Comparison of ENCODE assay signal across 16 cellular contexts in genomic region chr10:11538834-11539190, GRCh38.
DNase-seq lines count a peak whose midpoint lies in the region; ATAC-seq and TF ChIP-seq lines count a peak whose summit lies in the region.
"Had no signal": no experiment of that assay in that cellular context is flagged by ENCODE, and none has a peak within 500 bp of the region (broad histone marks: within the 10 kb centered on the region; RNA-seq: fewer than 3 reads in every experiment).

No MANE protein-coding gene starts in this region.

- H3K9me3 ChIP-seq in mammary epithelial cell (replicated peaks; ENCODE audit: insufficient read depth, low read length) (no peaks in the 10 kb centered on the region), OCI-LY1 (ENCODE audit: low read length) (no peaks in the 10 kb centered on the region), esophagus (ENCODE audit: control insufficient read depth in 2 of 2, insufficient read depth in 1 of 2, low read depth in 1 of 2, low read length in 1 of 2) (no peaks in the 10 kb centered on the region)
- H3K9me3 ChIP-seq: SJCRH30, uterus had no signal

- TF ChIP-seq CTCF in MCF 10A (IDR thresholded peaks at IDR 0.05; ENCODE audit: unreplicated experiment) = no peak
- TF ChIP-seq CTCF in mammary epithelial cell (conservative IDR thresholded peaks at IDR 0.05 in 1 of 2, IDR thresholded peaks at IDR 0.05 in 1 of 2; ENCODE audit: extremely low read depth in 1 of 2, insufficient read depth in 1 of 2, low read depth in 1 of 2, low read length in 2 of 2) = no peak
- TF ChIP-seq CTCF in OCI-LY1 (IDR thresholded peaks at IDR 0.05; ENCODE audit: low read length) = no peak
- no peak for TF ChIP-seq CTCF in type B pancreatic cell (conservative IDR thresholded peaks at IDR 0.05)

- in situ Hi-C loops in mammary epithelial cell (cut with MboI; ENCODE audit: low sequenced_read_pairs in 2 of 2) = no loop called here

- POLR2A ChIA-PET in MCF 10A (lab: Yijun Ruan, JAX) = interaction anchor here (0.7 to 1.8 kb wide), 5 partner anchors 13 to 71 kb away, joined by 3 to 7 read pairs (median 4); no protein-coding TSS in a partner anchor

- intact Hi-C loops in MCF 10A (cut with micrococcal nuclease) = no loop called here
- intact Hi-C loops in mammary epithelial cell (cut with micrococcal nuclease) = no loop called here

- no peak overlapping the region for H3K9ac ChIP-seq in mammary epithelial cell (ENCODE audit: insufficient read depth, low read length)
- H3K9ac ChIP-seq in OCI-LY1 (ENCODE audit: low read length) = no peak overlapping the region

- peaks cover 11% of the 10 kb centered on the region for H3K4me1 ChIP-seq in mammary epithelial cell (ENCODE audit: insufficient read depth, low read length)
- peaks cover 34% of the 10 kb centered on the region for H3K4me1 ChIP-seq in OCI-LY1 (ENCODE audit: insufficient read depth, low read length, severe bottlenecking)
- H3K4me1 ChIP-seq in esophagus (ENCODE audit: control insufficient read depth in 2 of 2, insufficient read depth in 2 of 2, low read length in 1 of 2) = no peaks in the 10 kb centered on the region
- H3K4me1 ChIP-seq: SJCRH30, uterus had no signal

- no peaks in the 10 kb centered on the region for H3K9me3 Mint-ChIP-seq in MCF 10A (ENCODE audit: unreplicated experiment)
- no peaks in the 10 kb centered on the region for H3K9me3 Mint-ChIP-seq in type B pancreatic cell
- H3K9me3 Mint-ChIP-seq: mesothelial cell of epicardium; stimulated activated naive CD8-positive, alpha-beta T cell treated with anti-CD3 and anti-CD28 coated beads, Interleukin-15, Interleukin-2, amounts not matched to agents 100 ng/mL and 50 ng/mL, for 24 hours had no signal

- TSS peak; percentile 35 for BruUV-seq in MCF 10A (replicated peaks; lab: Mats Ljungman, UMichigan)
- BruUV-seq in mammary epithelial cell (replicated peaks; lab: Mats Ljungman, UMichigan) = no TSS peak

- H3K4me1 Mint-ChIP-seq in MCF 10A (ENCODE audit: insufficient read depth, unreplicated experiment) = peaks cover 17% of the 10 kb centered on the region
- H3K4me1 Mint-ChIP-seq in type B pancreatic cell (ENCODE audit: unreplicated experiment) = peaks cover 26% of the 10 kb centered on the region

- whole genome bisulfite sequencing in mammary epithelial cell (ENCODE audit: low coverage, missing lambda C conversion rate) = 96% methylated on average over 7 of the region's 8 CpGs
- WGBS in esophagus, 2 donors = 92 to 94% methylated on average over 8 of the region's 8 CpGs

- H3K4me3 Mint-ChIP-seq in MCF 10A (ENCODE audit: unreplicated experiment) = no peak overlapping the region
- H3K4me3 Mint-ChIP-seq in type B pancreatic cell = no peak overlapping the region
- H3K4me3 Mint-ChIP-seq: mesothelial cell of epicardium; stimulated activated naive CD8-positive, alpha-beta T cell treated with anti-CD3 and anti-CD28 coated beads, Interleukin-15, Interleukin-2, amounts not matched to agents 100 ng/mL and 50 ng/mL, for 24 hours had no signal

- H2AFZ ChIP-seq in mammary epithelial cell (ENCODE audit: low read depth, low read length) (no peak overlapping the region), OCI-LY1 (ENCODE audit: low read length) (no peak overlapping the region)

- H3K4me2 ChIP-seq in mammary epithelial cell (ENCODE audit: insufficient read depth, low read depth, low read length) (no peak overlapping the region), OCI-LY1 (ENCODE audit: low read length) (no peak overlapping the region)

- H3K27me3 ChIP-seq in mammary epithelial cell (ENCODE audit: insufficient read depth, low read length) = no peaks in the 10 kb centered on the region
- H3K27me3 ChIP-seq in OCI-LY1 (ENCODE audit: insufficient read depth, low read length) = no peaks in the 10 kb centered on the region
- no peaks in the 10 kb centered on the region for H3K27me3 ChIP-seq in esophagus (ENCODE audit: control insufficient read depth in 1 of 2, insufficient read depth in 2 of 2, low read length in 2 of 2)
- H3K27me3 ChIP-seq: SJCRH30, uterus had no signal

- dilution Hi-C loops in mammary epithelial cell (cut with HindIII; ENCODE audit: low sequenced_read_pairs) = no loop called here

- no peak for DNase-seq in MCF 10A (ENCODE audit: unreplicated experiment)
- DNase-seq in mammary epithelial cell = no peak
- DNase-seq in type B pancreatic cell (ENCODE audit: extremely low spot score, unreplicated experiment) = no peak
- no peak for DNase-seq in inferior parietal cortex (ENCODE audit: extremely low spot score)
- no peak for DNase-seq in NCI-H1436 treated with DMSO at 0.1 percent for 48 hours (lab: John Stamatoyannopoulos, UW)
- DNase-seq: COR-L47; effector CD8-positive, alpha-beta T cell; KBM-7; NCI-H345; SJCRH30; uterus had no signal

- H3K4me3 ChIP-seq in mammary epithelial cell (replicated peaks in 1 of 3; ENCODE audit: insufficient read depth in 1 of 3, low read depth in 2 of 3, low read length in 3 of 3) (no peak overlapping the region), OCI-LY1 (ENCODE audit: low read depth, low read length, poor library complexity, severe bottlenecking) (no peak overlapping the region), esophagus (ENCODE audit: low read depth in 1 of 2, low read length in 2 of 2) (no peak overlapping the region)
- H3K4me3 ChIP-seq: SJCRH30, uterus had no signal

- no peak for ATAC-seq in GM18909 (IDR thresholded peaks at IDR 0.05; ENCODE audit: poor library complexity, unreplicated experiment)

- no peaks in the 10 kb centered on the region for H3K36me3 Mint-ChIP-seq in MCF 10A (ENCODE audit: insufficient read depth, unreplicated experiment)
- no peaks in the 10 kb centered on the region for H3K36me3 Mint-ChIP-seq in type B pancreatic cell
- H3K36me3 Mint-ChIP-seq: mesothelial cell of epicardium had no signal

- H3K79me2 ChIP-seq in mammary epithelial cell (ENCODE audit: insufficient read depth, low read length) = peaks cover 39% of the 10 kb centered on the region
- no peaks in the 10 kb centered on the region for H3K79me2 ChIP-seq in OCI-LY1 (ENCODE audit: insufficient read depth, low read length)

- no peaks in the 10 kb centered on the region for H4K20me1 ChIP-seq in mammary epithelial cell (ENCODE audit: insufficient read depth, low read length)
- H4K20me1 ChIP-seq in OCI-LY1 (ENCODE audit: insufficient read depth, low read length) = peaks cover 4% of the 10 kb centered on the region; the same call in 1 of the 2 replicates

- H3K36me3 ChIP-seq in mammary epithelial cell (ENCODE audit: insufficient read depth, low read length) (no peaks in the 10 kb centered on the region), OCI-LY1 (ENCODE audit: insufficient read depth, low read length) (no peaks in the 10 kb centered on the region), esophagus (ENCODE audit: control insufficient read depth in 2 of 2, insufficient read depth in 2 of 2, low read length in 1 of 2) (no peaks in the 10 kb centered on the region)
- H3K36me3 ChIP-seq: SJCRH30, uterus had no signal

- no peaks in the 10 kb centered on the region for H3K9me2 ChIP-seq in OCI-LY1 (ENCODE audit: low read depth, low read length)

- peak overlapping the region; percentile 82 for H3K27ac Mint-ChIP-seq in MCF 10A (ENCODE audit: low read depth, unreplicated experiment)
- peak overlapping the region; percentile 1 for H3K27ac Mint-ChIP-seq in type B pancreatic cell
- H3K27ac Mint-ChIP-seq: mesothelial cell of epicardium; stimulated activated naive CD8-positive, alpha-beta T cell treated with anti-CD3 and anti-CD28 coated beads, Interleukin-15, Interleukin-2, amounts not matched to agents 100 ng/mL and 50 ng/mL, for 24 hours had no signal

- H3K27ac ChIP-seq in mammary epithelial cell (ENCODE audit: insufficient read depth, low read depth, low read length) = no peak overlapping the region
- H3K27ac ChIP-seq in OCI-LY1 (ENCODE audit: low read depth, low read length, poor library complexity, severe bottlenecking) = peak overlapping the region; percentile 2
- H3K27ac ChIP-seq in esophagus (ENCODE audit: low read depth in 2 of 2, low read length in 1 of 2) = peak overlapping the region; percentile 15 to 79
- H3K27ac ChIP-seq: SJCRH30, uterus had no signal

- H3K27me3 Mint-ChIP-seq in MCF 10A (ENCODE audit: insufficient read depth, unreplicated experiment) = no peaks in the 10 kb centered on the region
- no peaks in the 10 kb centered on the region for H3K27me3 Mint-ChIP-seq in type B pancreatic cell
- H3K27me3 Mint-ChIP-seq: stimulated activated naive CD8-positive, alpha-beta T cell treated with anti-CD3 and anti-CD28 coated beads, Interleukin-15, Interleukin-2, amounts not matched to agents 100 ng/mL and 50 ng/mL, for 24 hours had no signal

- CTCF ChIA-PET in MCF 10A (lab: Yijun Ruan, JAX) (interaction anchor here (1.2 to 1.7 kb wide), 2 partner anchors 23 to 218 kb away, joined by 3 to 5 read pairs; no protein-coding TSS in a partner anchor), mammary epithelial cell (lab: Charles Lee; ENCODE audit: low non-redundant PET) (interaction anchor here (0.6 kb wide), 1 partner anchor 218 kb away, joined by 5 read pairs; no protein-coding TSS in a partner anchor)

- no peaks in the 10 kb centered on the region for H3F3A ChIP-seq in OCI-LY1 (ENCODE audit: insufficient read depth, low read length)
